12 cellular contexts compared by ENCODE assay signal in genomic region chr11:118606157-118606843, GRCh38. TPM values are rescaled to one million over a fixed set of nuclear protein-coding genes. Genes with fewer than 3 reads are reported as not detected.
A peak's percentile ranks its signal among the peaks of the same experiment; 100 is the strongest.
DNase-seq lines count a peak whose midpoint lies in the region; ATAC-seq, FAIRE-seq and TF ChIP-seq lines count a peak whose summit lies in the region.
"Had no signal": no experiment of that assay in that cellular context is flagged by ENCODE, and none has a peak within 500 bp of the region (broad histone marks: within the 10 kb centered on the region; RNA-seq: fewer than 3 reads in every experiment).

No MANE protein-coding gene starts in this region.

- no peaks in the 10 kb centered on the region for H3K9me2 ChIP-seq in HCT116 (ENCODE audit: insufficient read depth)

- H4K20me1 ChIP-seq in HCT116 (ENCODE audit: insufficient read depth) = no peaks in the 10 kb centered on the region

- H3K9me3 ChIP-seq in HCT116 (ENCODE audit: control insufficient read depth in 1 of 2, insufficient read depth in 1 of 2, low read depth in 1 of 2, low read length in 2 of 2) (no peaks in the 10 kb centered on the region), liver (ENCODE audit: control insufficient read depth in 4 of 4, low read length in 3 of 4) (no peaks in the 10 kb centered on the region)

- peak; percentile 7 for FAIRE-seq in bronchial epithelial cell (lab: Jason Lieb, UNC)

- H3K36me3 Mint-ChIP-seq in stimulated activated effector memory CD8-positive, alpha-beta T cell treated with anti-CD3 and anti-CD28 coated beads, Interleukin-12 subunit alpha, Interleukin-12 subunit beta, amount 100 ng/mL, for 72 hours = peaks cover 28% of the 10 kb centered on the region

- H3K79me2 ChIP-seq in HCT116 (ENCODE audit: insufficient read depth, low read length) = no peaks in the 10 kb centered on the region

- no TSS peak for BruUV-seq in HCT116 (replicated peaks; lab: Mats Ljungman, UMichigan)

- H3K4me3 Mint-ChIP-seq in stimulated activated effector memory CD8-positive, alpha-beta T cell treated with anti-CD3 and anti-CD28 coated beads, Interleukin-12 subunit alpha, Interleukin-12 subunit beta, amount 100 ng/mL, for 72 hours = peak overlapping the region; percentile 77

- TF ChIP-seq POLR2A in HCT116 (IDR thresholded peaks at IDR 0.05; ENCODE audit: borderline replicate concordance, extremely low read depth, insufficient read depth, insufficient read length) = no peak
- no peak for TF ChIP-seq POLR2A in GM18505 (IDR thresholded peaks at IDR 0.05; ENCODE audit: borderline replicate concordance, extremely low read depth, insufficient read depth, insufficient read length)

- no peak overlapping the region for H2AFZ ChIP-seq in HCT116 (ENCODE audit: low read depth, low read length, poor library complexity, severe bottlenecking)

- POLR2A ChIA-PET in HCT116 (lab: Charles Lee) = interaction anchor here (0.6 to 3.5 kb wide), 2 partner anchors 15 to 538 kb away, joined by 4 to 19 read pairs; no protein-coding TSS in a partner anchor

- H3K4me1 ChIP-seq in HCT116 (ENCODE audit: control insufficient read depth in 1 of 2, insufficient read depth in 2 of 2, low read length in 2 of 2) (peaks cover 10 to 32% of the 10 kb centered on the region in 2 experiments; a peak in 3 of 4 replicates), liver (ENCODE audit: control insufficient read depth in 4 of 4, insufficient read depth in 4 of 4, low read length in 3 of 4) (peaks cover 0 to 27% (median 17%) of the 10 kb centered on the region in 4 donors)

- DNase-seq in HCT116 (ENCODE audit: low read depth, low spot score) = no peak
- no peak for DNase-seq in bronchial epithelial cell (ENCODE audit: low read depth)
- DNase-seq in stimulated activated effector memory CD8-positive, alpha-beta T cell treated with anti-CD3 and anti-CD28 coated beads, Interleukin-12 subunit alpha, Interleukin-12 subunit beta, amount 100 ng/mL, for 72 hours (ENCODE audit: low spot score in 2 of 2) = no peak
- DNase-seq in D341Med (ENCODE audit: low spot score) = no peak
- DNase-seq: activated effector memory CD4-positive, alpha-beta T cell treated with anti-CD3 and anti-CD28 coated beads, Interleukin-2, amount 50 U/mL, for 16 hours; GOT3; Karpas-422; SHP77 had no signal

- peak overlapping the region; percentile 33 for H3K27ac Mint-ChIP-seq in stimulated activated effector memory CD8-positive, alpha-beta T cell treated with anti-CD3 and anti-CD28 coated beads, Interleukin-12 subunit alpha, Interleukin-12 subunit beta, amount 100 ng/mL, for 72 hours

- no peak overlapping the region for H3K9ac ChIP-seq in HCT116 (ENCODE audit: low read length)
- H3K9ac ChIP-seq in liver (ENCODE audit: low read depth in 1 of 2, low read length in 2 of 2) = no peak overlapping the region

- RAD21 ChIA-PET in HCT116 (lab: Charles Lee; ENCODE audit: low non-redundant PET in 1 of 2, low total read pairs in 2 of 2, uncharacterized antibody in 2 of 2, unreplicated experiment in 2 of 2) = no interaction called here

- ATAC-seq in HCT116 (no peak), GM21367 (IDR thresholded peaks at IDR 0.05; ENCODE audit: unreplicated experiment) (no peak), GM18505 (IDR thresholded peaks at IDR 0.05; ENCODE audit: unreplicated experiment) (no peak), GM18868 (IDR thresholded peaks at IDR 0.05; ENCODE audit: unreplicated experiment) (no peak)
- ATAC-seq in stimulated activated effector memory CD8-positive, alpha-beta T cell treated with anti-CD3 and anti-CD28 coated beads, Interleukin-12 subunit alpha, Interleukin-12 subunit beta, amount 100 ng/mL, for 72 hours = no peak

- H3K4me1 Mint-ChIP-seq in stimulated activated effector memory CD8-positive, alpha-beta T cell treated with anti-CD3 and anti-CD28 coated beads, Interleukin-12 subunit alpha, Interleukin-12 subunit beta, amount 100 ng/mL, for 72 hours = peaks cover 31% of the 10 kb centered on the region

- H3K4me2 ChIP-seq in HCT116 (ENCODE audit: low read length) = 0 out of 2 replicates have a peak overlapping the region, but pooled peaks have one; percentile 99

- H3K4me3 ChIP-seq in HCT116 (replicated peaks in 1 of 2; ENCODE audit: low read depth in 1 of 2, low read length in 2 of 2) = no peak overlapping the region
- no peak overlapping the region for H3K4me3 ChIP-seq in bronchial epithelial cell (ENCODE audit: low read depth, low read length)
- H3K4me3 ChIP-seq in liver (ENCODE audit: low read depth in 1 of 3, low read length in 3 of 3) = no peak overlapping the region

- TF ChIP-seq CTCF in HCT116 (IDR thresholded peaks at IDR 0.05 in 2 of 3, conservative IDR thresholded peaks at IDR 0.05 in 1 of 3; ENCODE audit: borderline replicate concordance in 1 of 3, insufficient read depth in 1 of 3, low read depth in 2 of 3, low read length in 2 of 3) (no peak), bronchial epithelial cell (IDR thresholded peaks at IDR 0.05; ENCODE audit: insufficient read depth, low read length, severe bottlenecking) (no peak), liver (IDR thresholded peaks at IDR 0.05; ENCODE audit: low read depth, low read length, missing input control) (no peak)

- H3K36me3 ChIP-seq in HCT116 (ENCODE audit: control insufficient read depth in 1 of 2, insufficient read depth in 2 of 2, low read length in 2 of 2) (peaks cover 6 to 13% of the 10 kb centered on the region in 2 experiments; a peak in 3 of 4 replicates), bronchial epithelial cell (ENCODE audit: control insufficient read depth, insufficient read depth, low read length) (no peaks in the 10 kb centered on the region), liver (ENCODE audit: control insufficient read depth in 4 of 4, insufficient read depth in 3 of 4, low read depth in 1 of 4, low read length in 3 of 4) (peaks cover 8 to 15% (median 11%) of the 10 kb centered on the region in 4 donors)

- intact Hi-C loops in HCT116 (cut with micrococcal nuclease) = loop anchor here (2.0 kb wide), 1 partner anchor 53 kb away; no protein-coding TSS in a partner anchor

- H3K9me3 Mint-ChIP-seq in stimulated activated effector memory CD8-positive, alpha-beta T cell treated with anti-CD3 and anti-CD28 coated beads, Interleukin-12 subunit alpha, Interleukin-12 subunit beta, amount 100 ng/mL, for 72 hours = no peaks in the 10 kb centered on the region

- WGBS in liver = 71% methylated on average over 7 of the region's 7 CpGs

- H3K27me3 ChIP-seq in HCT116 (ENCODE audit: insufficient read depth, low read length) = no peaks in the 10 kb centered on the region
- H3K27me3 ChIP-seq in bronchial epithelial cell (ENCODE audit: control insufficient read depth, insufficient read depth, low read length) = no peaks in the 10 kb centered on the region
- no peaks in the 10 kb centered on the region for H3K27me3 ChIP-seq in liver (ENCODE audit: control insufficient read depth in 4 of 4, insufficient read depth in 4 of 4, low read length in 3 of 4)

- H3K27ac ChIP-seq in HCT116 (ENCODE audit: low read depth, low read length) (no peak overlapping the region), liver (ENCODE audit: low read depth in 1 of 2, low read length in 2 of 2) (peak overlapping the region; percentile 24 to 55)

- CTCF ChIA-PET in HCT116 (lab: Charles Lee) = interaction anchor here (1.4 kb wide), 1 partner anchor 52 kb away, joined by 5 read pairs; no protein-coding TSS in a partner anchor

- TF ChIP-seq RAD21 in HCT116 (IDR thresholded peaks at IDR 0.05; ENCODE audit: low read depth) = no peak
- TF ChIP-seq RAD21 in liver (IDR thresholded peaks at IDR 0.05) = no peak

TF ChIP-seq in HCT116, 20 proteins besides CTCF, POLR2A, EP300 and RAD21:
- TF ChIP-seq ELF1 (IDR thresholded peaks at IDR 0.05; ENCODE audit: borderline replicate concordance, low read depth) (no peak), JUND (IDR thresholded peaks at IDR 0.05) (no peak), ZFX (IDR thresholded peaks at IDR 0.05) (no peak), EZH2phosphoT487 (IDR thresholded peaks at IDR 0.05; ENCODE audit: borderline replicate concordance) (no peak), YY1 (IDR thresholded peaks at IDR 0.05; ENCODE audit: extremely low read depth, insufficient replicate concordance, low read depth, low read length) (no peak), EZH2 (IDR thresholded peaks at IDR 0.05) (no peak), ATF3 (IDR thresholded peaks at IDR 0.05) (no peak), POLR2AphosphoS5 (IDR thresholded peaks at IDR 0.05; ENCODE audit: low read depth, low read length) (no peak), CBX3 (IDR thresholded peaks at IDR 0.05; ENCODE audit: low read depth) (no peak)

TF ChIP-seq in liver, 16 proteins besides CTCF, POLR2A, EP300 and RAD21 (continues in another document):
- TF ChIP-seq FOXA2 (IDR thresholded peaks at IDR 0.05) (no peak), TAF1 (conservative IDR thresholded peaks at IDR 0.05) (no peak), EGR1 (IDR thresholded peaks at IDR 0.05; ENCODE audit: low read depth in 2 of 2) (no peak), HNF4G (IDR thresholded peaks at IDR 0.05) (no peak), GABPA (IDR thresholded peaks at IDR 0.05 in 1 of 2, conservative IDR thresholded peaks at IDR 0.05 in 1 of 2) (no peak), YY1 (IDR thresholded peaks at IDR 0.05) (no peak), ATF3 (IDR thresholded peaks at IDR 0.05) (no peak)

RNA-seq across cellular contexts. Expression of gene PHLDB1, which starts 1.1 kb away (rescaled TPM):
- total RNA-seq in HCT116 (2021; ENCODE audit: unreplicated experiment) (36.2 TPM), bronchial epithelial cell (13.3 and 22.6 TPM in 2 replicates), liver (10 to 100 TPM in 1 of 2 donors, 1 to 10 TPM in 1; 6.8 to 15.4 TPM)
- 19.1 and 21.7 TPM in 2 replicates for polyA plus RNA-seq in HCT116 (2012)
- 1 to 10 TPM; 4.8 to 5.3 TPM for polyA plus RNA-seq in liver

RNA-seq across cellular contexts. Expression of gene ARCN1, which starts 34.1 kb away (rescaled TPM):
- total RNA-seq in HCT116 (2021; ENCODE audit: unreplicated experiment) (147 TPM), bronchial epithelial cell (66.7 and 79.2 TPM in 2 replicates), liver (10 to 100 TPM; 40.1 to 95.4 TPM)
- polyA plus RNA-seq in HCT116 (2012) = 102 and 105 TPM in 2 replicates
- 10 to 100 TPM; 36.7 to 63.5 TPM for polyA plus RNA-seq in liver

RNA-seq across cellular contexts. Expression of gene IFT46, which starts 40.6 kb away (rescaled TPM):
- total RNA-seq in HCT116 (2021; ENCODE audit: unreplicated experiment) (12.1 TPM), bronchial epithelial cell (19.8 and 21.3 TPM in 2 replicates), liver (1 to 10 TPM; 3.9 to 6.4 TPM)
- 8.6 and 12.5 TPM in 2 replicates for polyA plus RNA-seq in HCT116 (2012)
- 1 to 10 TPM; 3.9 to 4.6 TPM for polyA plus RNA-seq in liver
